In the genomic region with DNA sequence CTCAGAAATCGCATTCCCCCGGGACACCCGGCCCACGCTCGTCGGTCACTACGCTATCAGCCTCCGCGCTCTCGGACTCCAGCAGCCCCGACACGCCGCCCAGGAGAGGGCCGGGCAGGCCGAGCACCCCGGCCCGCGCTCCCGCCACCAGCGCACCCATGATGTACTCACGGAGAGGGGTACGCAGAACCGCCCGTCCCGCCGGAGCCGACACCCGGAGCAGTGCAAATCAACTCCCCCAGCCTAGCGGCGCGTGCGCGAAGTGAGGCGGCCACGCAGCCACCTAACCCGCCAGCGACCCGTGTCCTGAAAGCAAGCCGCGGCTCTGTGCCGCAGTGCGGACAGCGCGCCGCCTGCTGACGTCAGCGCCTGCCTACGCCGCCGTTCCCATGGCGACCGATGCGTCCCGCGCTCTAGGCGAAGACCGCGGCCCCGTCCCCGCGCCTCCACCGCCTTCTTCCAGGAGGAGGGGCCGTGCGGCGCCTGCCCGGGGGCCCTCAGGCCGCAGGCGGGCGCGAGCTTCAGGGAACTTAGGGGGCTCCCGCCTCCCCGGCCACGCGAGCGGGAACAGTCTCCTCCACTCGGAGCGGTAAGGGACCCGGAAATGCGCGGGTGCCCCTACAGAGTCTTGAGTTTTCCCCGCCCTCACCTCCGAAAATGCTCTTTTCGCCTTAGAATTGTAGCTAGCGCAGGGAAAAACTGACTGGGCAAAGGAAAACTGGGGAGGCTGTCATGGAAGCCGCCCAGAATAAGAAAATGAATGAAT, we compare ENCODE assay signal across 8 cellular contexts. TPM values are rescaled to one million over a fixed set of nuclear protein-coding genes. Genes with fewer than 3 reads are reported as not detected.
DNase-seq lines count a peak whose midpoint lies in the region; ATAC-seq lines count a peak whose summit lies in the region.

Gene AHI1, minus strand, starts transcription at position 329 of the 766 bp plus-strand sequence. CDS start 5,503 bp downstream, outside the sequence.

- H3K9ac ChIP-seq in muscle layer of colon (ENCODE audit: low read length): peak within 1 kb of the TSS; percentile 99

- H3K4me1 ChIP-seq in muscle layer of colon (ENCODE audit: insufficient read depth, low read length): peaks cover 13% of the 10 kb centered on the region

- H3K36me3 ChIP-seq in muscle layer of colon (ENCODE audit: insufficient read depth, low read length): no peaks in the 10 kb centered on the region

- H3K4me3 ChIP-seq in muscle layer of colon (ENCODE audit: low read depth in 1 of 2, low read length in 2 of 2): peak within 1 kb of the TSS; percentile 86 to 87

- H3K27me3 ChIP-seq in muscle layer of colon (ENCODE audit: control insufficient read depth in 1 of 2, insufficient read depth in 2 of 2, low read length in 2 of 2): no peaks in the 10 kb centered on the region

- H3K27ac ChIP-seq in muscle layer of colon (ENCODE audit: low read depth, low read length): peak within 1 kb of the TSS; percentile 95

- DNase-seq in DMS53 treated with DMSO at 0.1 percent for 48 hours (lab: John Stamatoyannopoulos, UW; ENCODE audit: unreplicated experiment) (peak; percentile 64), HuH-7.5 (ENCODE audit: low spot score) (peak; percentile 65), OCI-M2 (lab: John Stamatoyannopoulos, UW; ENCODE audit: unreplicated experiment) (peak; percentile 73), activated T-cell treated with anti-CD3 and anti-CD28 coated beads for 48 hours (ENCODE audit: low read depth) (peak; percentile 90)
- peak; percentile 85 for DNase-seq in stimulated activated CD8-positive, alpha-beta memory T cell treated with anti-CD3 and anti-CD28 coated beads, Interleukin-7, amount 100 ng/mL, for 24 hours (ENCODE audit: low read depth)

- ATAC-seq in GM21529 (IDR thresholded peaks at IDR 0.05; ENCODE audit: unreplicated experiment) (peak; percentile 93), esophagus mucosa (peak; percentile 94)

- no peaks in the 10 kb centered on the region for H3K9me3 ChIP-seq in muscle layer of colon (ENCODE audit: low read length)

RNA-seq across cellular contexts. Expression of gene AHI1, which starts in this region (rescaled TPM):
- total RNA-seq in esophagus mucosa: 7.4 TPM

Comparison
In these comparisons a context has a peak if more than half of its experiments do, and no peak if none do; other contexts are left out.
1. Peak in every context shown above with its lines: DNase-seq, ATAC-seq, H3K4me3 ChIP-seq and H3K27ac ChIP-seq.